ENCODE assay signal across 19 cellular contexts in genomic region chr4:77582716-77583115, GRCh38.
"Had no signal": no experiment of that assay in that cellular context is flagged by ENCODE, and none has a peak within 500 bp of the region (broad histone marks: within the 10 kb centered on the region; RNA-seq: fewer than 3 reads in every experiment).

No MANE protein-coding gene starts in this region.

- H3K27me3 Mint-ChIP-seq: dendritic cell treated with granulocyte-macrophage colony-stimulating factor and Interleukin-4, amounts not matched to agents 40 ng/mL and 50 ng/mL, for 4 days had no signal

- H3K27ac Mint-ChIP-seq: activated CD8-positive, alpha-beta T cell treated with anti-CD3 and anti-CD28 coated beads for 36 hours; activated naive CD4-positive, alpha-beta T cell treated with anti-CD3 and anti-CD28 coated beads, Interleukin-2, amount 10 ng/mL, durations not matched to agents 7 days and 5 days; dendritic cell treated with granulocyte-macrophage colony-stimulating factor and Interleukin-4, amounts not matched to agents 40 ng/mL and 50 ng/mL, for 4 days; memory B cell; naive B cell; stimulated activated effector memory CD8-positive, alpha-beta T cell treated with anti-CD3 and anti-CD28 coated beads, Interleukin-12 subunit alpha, Interleukin-12 subunit beta, amount 100 ng/mL, for 72 hours; T-helper 2 cell treated with Interferon-gamma antibody and Interleukin-4, amounts not matched to agents 5 μg/mL and 100 μg/mL, for 36 hours had no signal

- H3K36me3 Mint-ChIP-seq: activated naive CD4-positive, alpha-beta T cell treated with anti-CD3 and anti-CD28 coated beads, Interleukin-2, amount 10 ng/mL, durations not matched to agents 7 days and 5 days; memory B cell; naive B cell had no signal

- FAIRE-seq: bronchial epithelial cell, endothelial cell of umbilical vein, pancreas, TTC549 had no signal

- H3K4me3 Mint-ChIP-seq: activated CD8-positive, alpha-beta T cell treated with anti-CD3 and anti-CD28 coated beads for 36 hours; activated naive CD4-positive, alpha-beta T cell treated with anti-CD3 and anti-CD28 coated beads, Interleukin-2, amount 10 ng/mL, durations not matched to agents 7 days and 5 days; dendritic cell treated with granulocyte-macrophage colony-stimulating factor and Interleukin-4, amounts not matched to agents 40 ng/mL and 50 ng/mL, for 4 days; memory B cell; naive B cell; stimulated activated effector memory CD8-positive, alpha-beta T cell treated with anti-CD3 and anti-CD28 coated beads, Interleukin-12 subunit alpha, Interleukin-12 subunit beta, amount 100 ng/mL, for 72 hours; T-helper 2 cell treated with Interferon-gamma antibody and Interleukin-4, amounts not matched to agents 5 μg/mL and 100 μg/mL, for 36 hours had no signal

- H3K9me3 Mint-ChIP-seq: activated CD8-positive, alpha-beta T cell treated with anti-CD3 and anti-CD28 coated beads for 36 hours; activated naive CD4-positive, alpha-beta T cell treated with anti-CD3 and anti-CD28 coated beads, Interleukin-2, amount 10 ng/mL, durations not matched to agents 7 days and 5 days; dendritic cell treated with granulocyte-macrophage colony-stimulating factor and Interleukin-4, amounts not matched to agents 40 ng/mL and 50 ng/mL, for 4 days; memory B cell; naive B cell; stimulated activated effector memory CD8-positive, alpha-beta T cell treated with anti-CD3 and anti-CD28 coated beads, Interleukin-12 subunit alpha, Interleukin-12 subunit beta, amount 100 ng/mL, for 72 hours; T-helper 2 cell treated with Interferon-gamma antibody and Interleukin-4, amounts not matched to agents 5 μg/mL and 100 μg/mL, for 36 hours had no signal

- ATAC-seq: activated CD8-positive, alpha-beta T cell treated with anti-CD3 and anti-CD28 coated beads for 36 hours; gastroesophageal sphincter; heart right ventricle; mucosa of descending colon; pancreas; sciatic nerve; stimulated activated effector memory CD8-positive, alpha-beta T cell treated with anti-CD3 and anti-CD28 coated beads, Interleukin-12 subunit alpha, Interleukin-12 subunit beta, amount 100 ng/mL, for 72 hours had no signal

- DNase-seq: activated CD8-positive, alpha-beta T cell treated with anti-CD3 and anti-CD28 coated beads for 36 hours; activated naive CD4-positive, alpha-beta T cell treated with anti-CD3 and anti-CD28 coated beads, Interleukin-2, amount 10 ng/mL, durations not matched to agents 7 days and 5 days; activated T-cell treated with anti-CD3 and anti-CD28 coated beads, Interleukin-2, amount 50 U/mL, for 1 hour; adrenal gland; effector memory CD4-positive, alpha-beta T cell; heart right ventricle; mucosa of descending colon; naive B cell; pancreas; stimulated activated CD4-positive, alpha-beta T cell treated with anti-CD3 and anti-CD28 coated beads, Interleukin-4, amount 100 ng/mL, for 24 hours had no signal
